Comparison of ENCODE assay signal across 13 cellular contexts in the genomic region with DNA sequence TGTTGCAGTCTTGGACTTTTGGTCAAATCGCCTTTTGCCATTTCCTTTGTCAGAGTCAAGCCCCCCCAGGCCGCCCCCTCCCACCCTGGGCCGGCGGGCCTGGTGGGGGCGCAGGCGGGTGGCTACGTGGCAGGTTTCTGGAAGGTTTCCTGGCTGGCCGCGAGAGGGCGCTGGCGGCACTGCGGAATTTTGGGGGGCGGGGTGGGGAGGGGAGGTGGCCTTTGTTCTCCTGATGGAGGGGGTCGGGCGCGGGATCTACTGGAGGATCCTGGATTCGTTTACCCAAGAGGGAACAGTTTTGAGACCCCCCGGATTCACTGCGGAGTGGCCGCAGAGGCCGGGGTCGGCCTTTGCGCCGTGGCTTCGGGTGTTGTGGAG. TPM values are rescaled to one million over a fixed set of nuclear protein-coding genes. Genes with fewer than 3 reads are reported as not detected.
DNase-seq lines count a peak whose midpoint lies in the region; ATAC-seq and TF ChIP-seq lines count a peak whose summit lies in the region.
"Had no signal": no experiment of that assay in that cellular context is flagged by ENCODE, and none has a peak within 500 bp of the region (broad histone marks: within the 10 kb centered on the region; RNA-seq: fewer than 3 reads in every experiment).

No MANE protein-coding gene starts in this region.

- H3K4me1 Mint-ChIP-seq in activated CD4-positive, alpha-beta T cell treated with anti-CD3 and anti-CD28 coated beads for 36 hours, result peaks cover 7% of the 10 kb centered on the region

- in situ Hi-C loops in astrocyte of the spinal cord (cut with HindIII; ENCODE audit: low sequenced_read_pairs), result no loop called here

- H3K27ac ChIP-seq in right atrium auricular region (peak overlapping the region in 1 of 2 donors; percentile 71), thoracic aorta (no peak overlapping the region)
- H3K27ac ChIP-seq: thyroid gland had no signal

- no peak overlapping the region for H3K4me3 Mint-ChIP-seq in activated CD4-positive, alpha-beta T cell treated with anti-CD3 and anti-CD28 coated beads for 36 hours

- intact Hi-C loops in activated CD4-positive, alpha-beta T cell treated with anti-CD3 and anti-CD28 coated beads for 36 hours (cut with DNase I, micrococcal nuclease), result no loop called here

- H3K4me3 ChIP-seq in astrocyte of the spinal cord (ENCODE audit: low read depth, low read length), result peak overlapping the region; percentile 93
- H3K4me3 ChIP-seq in right atrium auricular region, result peak overlapping the region; percentile 29 to 37
- peak overlapping the region; percentile 35 for H3K4me3 ChIP-seq in thoracic aorta
- H3K4me3 ChIP-seq: thyroid gland had no signal

- POLR2A ChIA-PET in activated CD4-positive, alpha-beta T cell treated with anti-CD3 and anti-CD28 coated beads for 36 hours (lab: Charles Lee), result no interaction called here
- POLR2A ChIA-PET in HEK293T (lab: Yijun Ruan, JAX), result no interaction called here

- H3K27me3 Mint-ChIP-seq in activated CD4-positive, alpha-beta T cell treated with anti-CD3 and anti-CD28 coated beads for 36 hours, result peaks cover 33% of the 10 kb centered on the region

- no peak overlapping the region for H3K27ac Mint-ChIP-seq in activated CD4-positive, alpha-beta T cell treated with anti-CD3 and anti-CD28 coated beads for 36 hours

- no peak for ATAC-seq in activated CD4-positive, alpha-beta T cell treated with anti-CD3 and anti-CD28 coated beads for 36 hours
- no peak for ATAC-seq in thoracic aorta (ENCODE audit: insufficient number of reproducible peaks, low FRiP score, low read depth)
- no peak for ATAC-seq in HG03442 (IDR thresholded peaks at IDR 0.05; ENCODE audit: unreplicated experiment)

- H3K27me3 ChIP-seq in right atrium auricular region (no peaks in the 10 kb centered on the region), thoracic aorta (replicated peaks; ENCODE audit: insufficient read depth) (no peaks in the 10 kb centered on the region)

- H3K9me3 ChIP-seq in right atrium auricular region, result peaks cover 0 to 8% of the 10 kb centered on the region in 2 donors
- no peaks in the 10 kb centered on the region for H3K9me3 ChIP-seq in thoracic aorta
- H3K9me3 ChIP-seq: thyroid gland had no signal

- CTCF ChIA-PET in activated CD4-positive, alpha-beta T cell treated with anti-CD3 and anti-CD28 coated beads for 36 hours (lab: Charles Lee), result no interaction called here
- CTCF ChIA-PET in HEK293T (lab: Yijun Ruan, JAX), result no interaction called here

- H3K36me3 Mint-ChIP-seq in activated CD4-positive, alpha-beta T cell treated with anti-CD3 and anti-CD28 coated beads for 36 hours (ENCODE audit: low read depth), result peaks cover 2% of the 10 kb centered on the region

- H3K9me3 Mint-ChIP-seq in activated CD4-positive, alpha-beta T cell treated with anti-CD3 and anti-CD28 coated beads for 36 hours (ENCODE audit: low read depth), result peaks cover 2% of the 10 kb centered on the region

- H3K4me1 ChIP-seq in right atrium auricular region, result no peaks in the 10 kb centered on the region
- no peaks in the 10 kb centered on the region for H3K4me1 ChIP-seq in thoracic aorta (ENCODE audit: control insufficient read depth in 1 of 2, low read depth in 2 of 2)
- H3K4me1 ChIP-seq: thyroid gland had no signal

- TF ChIP-seq CTCF in astrocyte of the spinal cord (IDR thresholded peaks at IDR 0.05; ENCODE audit: low read depth, low read length), result peak; percentile 55
- peak in 1 of 2 donors; percentile 44 for TF ChIP-seq CTCF in right atrium auricular region (IDR thresholded peaks at IDR 0.05)
- TF ChIP-seq CTCF in thoracic aorta (IDR thresholded peaks at IDR 0.05), result peak; percentile 35

- DNase-seq in activated CD4-positive, alpha-beta T cell treated with anti-CD3 and anti-CD28 coated beads for 36 hours, result peak; percentile 21
- no peak for DNase-seq in activated CD4-positive, alpha-beta T cell treated with anti-CD3 and anti-CD28 coated beads for 48 hours
- no peak for DNase-seq in astrocyte of the spinal cord (ENCODE audit: low read depth, low spot score)
- no peak for DNase-seq in right atrium auricular region (ENCODE audit: low spot score)
- no peak for DNase-seq in thoracic aorta (ENCODE audit: low spot score)
- no peak for DNase-seq in HEK293T (ENCODE audit: extremely low spot score)
- no peak for DNase-seq in NAMALWA (ENCODE audit: low spot score)
- DNase-seq: 8988T; activated CD8-positive, alpha-beta memory T cell treated with anti-CD3 and anti-CD28 coated beads, Interleukin-2, amount 50 U/mL, for 48 hours; mesendoderm; stimulated activated CD4-positive, alpha-beta T cell treated with anti-CD3 and anti-CD28 coated beads, Interleukin-1b, Interleukin-23, amount 100 ng/mL, for 48 hours; thyroid gland had no signal

- H3K36me3 ChIP-seq in right atrium auricular region, result no peaks in the 10 kb centered on the region
- no peaks in the 10 kb centered on the region for H3K36me3 ChIP-seq in thoracic aorta
- H3K36me3 ChIP-seq: thyroid gland had no signal

TF ChIP-seq in HEK293T, 16 proteins besides CTCF, POLR2A, EP300 and RAD21:
- no peak for TF ChIP-seq CTBP1 (IDR thresholded peaks at IDR 0.05; ENCODE audit: borderline replicate concordance)
- TF ChIP-seq ARNT (IDR thresholded peaks at IDR 0.05), result no peak
- TF ChIP-seq, protein P1, sequence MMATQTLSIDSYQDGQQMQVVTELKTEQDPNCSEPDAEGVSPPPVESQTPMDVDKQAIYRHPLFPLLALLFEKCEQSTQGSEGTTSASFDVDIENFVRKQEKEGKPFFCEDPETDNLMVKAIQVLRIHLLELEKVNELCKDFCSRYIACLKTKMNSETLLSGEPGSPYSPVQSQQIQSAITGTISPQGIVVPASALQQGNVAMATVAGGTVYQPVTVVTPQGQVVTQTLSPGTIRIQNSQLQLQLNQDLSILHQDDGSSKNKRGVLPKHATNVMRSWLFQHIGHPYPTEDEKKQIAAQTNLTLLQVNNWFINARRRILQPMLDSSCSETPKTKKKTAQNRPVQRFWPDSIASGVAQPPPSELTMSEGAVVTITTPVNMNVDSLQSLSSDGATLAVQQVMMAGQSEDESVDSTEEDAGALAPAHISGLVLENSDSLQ (IDR thresholded peaks at IDR 0.05), result no peak
- TF ChIP-seq TARDBP (IDR thresholded peaks at IDR 0.05), result no peak

RNA-seq across cellular contexts. Expression of gene MEG3, which starts 1.2 kb away (rescaled TPM):
- not detected for total RNA-seq in activated CD4-positive, alpha-beta T cell treated with anti-CD3 and anti-CD28 coated beads for 36 hours
- 1 to 10 TPM; 6.5 to 9.5 TPM for total RNA-seq in right atrium auricular region
- 100 to 1,000 TPM; 127 to 153 TPM for total RNA-seq in thoracic aorta

Comparison
In these comparisons a context has a peak if more than half of its experiments do, and no peak if none do; other contexts are left out.
1. H3K4me3 ChIP-seq: peak in every context shown above with its lines; median percentile 93 in astrocyte of the spinal cord; 35 in thoracic aorta; 33 in right atrium auricular region.
2. RNA of gene MEG3, which starts 1.2 kb away (total RNA-seq): 127 to 153 TPM in thoracic aorta; 6.5 to 9.5 TPM in right atrium auricular region and not detected in activated CD4-positive, alpha-beta T cell treated with anti-CD3 and anti-CD28 coated beads for 36 hours; every median in the first group is over 10 times any median in the second.